ENCODE assay signal across 21 cellular contexts in genomic region chr3:52440249-52440551, GRCh38. TPM values are rescaled to one million over a fixed set of nuclear protein-coding genes. Genes with fewer than 3 reads are reported as not detected.
DNase-seq lines count a peak whose midpoint lies in the region; ATAC-seq and TF ChIP-seq lines count a peak whose summit lies in the region.
"Had no signal": no experiment of that assay in that cellular context is flagged by ENCODE, and none has a peak within 500 bp of the region (broad histone marks: within the 10 kb centered on the region; RNA-seq: fewer than 3 reads in every experiment).

No MANE protein-coding gene starts in this region.

- H3K27me3 Mint-ChIP-seq in natural killer cell treated with Interleukin-12 subunit alpha and Interleukin-12 subunit beta and Interleukin-15 and Interleukin-18, amount 100 ng/mL, for 72 hours: no peaks in the 10 kb centered on the region
- H3K27me3 Mint-ChIP-seq in natural killer cell (ENCODE audit: low read depth in 2 of 2) (no peaks in the 10 kb centered on the region), neural crest cell (ENCODE audit: low read depth) (no peaks in the 10 kb centered on the region), Calu3 (ENCODE audit: unreplicated experiment) (peaks cover 10% of the 10 kb centered on the region)
- H3K27me3 Mint-ChIP-seq: B cell had no signal

- no TSS peak for BruUV-seq in Calu3 (replicated peaks; lab: Mats Ljungman, UMichigan)

- intact Hi-C loops in natural killer cell (cut with micrococcal nuclease) (no loop called here), Calu3 (cut with micrococcal nuclease; ENCODE audit: unreplicated experiment) (no loop called here)

- H3K27ac ChIP-seq in caudate nucleus (ENCODE audit: low read depth, low read length): no peak overlapping the region
- H3K27ac ChIP-seq: A549 had no signal

- TF ChIP-seq CTCF in natural killer cell (IDR thresholded peaks at IDR 0.05): no peak
- TF ChIP-seq CTCF in neural crest cell (conservative IDR thresholded peaks at IDR 0.05): no peak
- TF ChIP-seq CTCF in Calu3 (IDR thresholded peaks at IDR 0.05; ENCODE audit: unreplicated experiment): no peak

- no peak overlapping the region for H3K27ac Mint-ChIP-seq in natural killer cell treated with Interleukin-12 subunit alpha and Interleukin-12 subunit beta and Interleukin-15 and Interleukin-18, amount 100 ng/mL, for 72 hours
- H3K27ac Mint-ChIP-seq in natural killer cell: no peak overlapping the region
- H3K27ac Mint-ChIP-seq in neural crest cell (ENCODE audit: unreplicated experiment): peak overlapping the region; percentile 96
- peak overlapping the region; percentile 45 for H3K27ac Mint-ChIP-seq in stimulated activated effector memory CD8-positive, alpha-beta T cell treated with anti-CD3 and anti-CD28 coated beads, Interleukin-12 subunit alpha, Interleukin-12 subunit beta, amount 100 ng/mL, for 72 hours
- H3K27ac Mint-ChIP-seq in Calu3 (ENCODE audit: unreplicated experiment): no peak overlapping the region
- H3K27ac Mint-ChIP-seq: B cell, CD14-positive monocyte had no signal

- ATAC-seq in natural killer cell treated with Interleukin-12 subunit alpha and Interleukin-12 subunit beta and Interleukin-15 and Interleukin-18, amount 100 ng/mL, for 72 hours: no peak
- no peak for ATAC-seq in natural killer cell
- ATAC-seq in stimulated activated effector memory CD8-positive, alpha-beta T cell treated with anti-CD3 and anti-CD28 coated beads, Interleukin-12 subunit alpha, Interleukin-12 subunit beta, amount 100 ng/mL, for 72 hours: no peak
- ATAC-seq: A549 had no signal

- no peak overlapping the region for H3K4me3 Mint-ChIP-seq in natural killer cell treated with Interleukin-12 subunit alpha and Interleukin-12 subunit beta and Interleukin-15 and Interleukin-18, amount 100 ng/mL, for 72 hours
- no peak overlapping the region for H3K4me3 Mint-ChIP-seq in natural killer cell
- H3K4me3 Mint-ChIP-seq in neural crest cell: no peak overlapping the region
- H3K4me3 Mint-ChIP-seq in stimulated activated effector memory CD8-positive, alpha-beta T cell treated with anti-CD3 and anti-CD28 coated beads, Interleukin-12 subunit alpha, Interleukin-12 subunit beta, amount 100 ng/mL, for 72 hours: no peak overlapping the region
- H3K4me3 Mint-ChIP-seq in Calu3 (ENCODE audit: low read depth, unreplicated experiment): no peak overlapping the region
- H3K4me3 Mint-ChIP-seq: B cell, CD14-positive monocyte had no signal

- no peaks in the 10 kb centered on the region for H3K36me3 Mint-ChIP-seq in natural killer cell treated with Interleukin-12 subunit alpha and Interleukin-12 subunit beta and Interleukin-15 and Interleukin-18, amount 100 ng/mL, for 72 hours
- H3K36me3 Mint-ChIP-seq in natural killer cell (no peaks in the 10 kb centered on the region), neural crest cell (ENCODE audit: low read depth) (no peaks in the 10 kb centered on the region), Calu3 (ENCODE audit: insufficient read depth, unreplicated experiment) (no peaks in the 10 kb centered on the region)
- H3K36me3 Mint-ChIP-seq in stimulated activated effector memory CD8-positive, alpha-beta T cell treated with anti-CD3 and anti-CD28 coated beads, Interleukin-12 subunit alpha, Interleukin-12 subunit beta, amount 100 ng/mL, for 72 hours: no peaks in the 10 kb centered on the region
- H3K36me3 Mint-ChIP-seq: CD14-positive monocyte had no signal

- CTCF ChIA-PET in Calu3 (lab: Charles Lee): no interaction called here

- no peaks in the 10 kb centered on the region for H3K9me3 Mint-ChIP-seq in natural killer cell treated with Interleukin-12 subunit alpha and Interleukin-12 subunit beta and Interleukin-15 and Interleukin-18, amount 100 ng/mL, for 72 hours
- no peaks in the 10 kb centered on the region for H3K9me3 Mint-ChIP-seq in natural killer cell
- no peaks in the 10 kb centered on the region for H3K9me3 Mint-ChIP-seq in neural crest cell
- H3K9me3 Mint-ChIP-seq in stimulated activated effector memory CD8-positive, alpha-beta T cell treated with anti-CD3 and anti-CD28 coated beads, Interleukin-12 subunit alpha, Interleukin-12 subunit beta, amount 100 ng/mL, for 72 hours: no peaks in the 10 kb centered on the region
- H3K9me3 Mint-ChIP-seq in Calu3 (ENCODE audit: low read depth, unreplicated experiment): no peaks in the 10 kb centered on the region
- H3K9me3 Mint-ChIP-seq: CD14-positive monocyte had no signal

- peak; percentile 32 for DNase-seq in natural killer cell treated with Interleukin-12 subunit alpha and Interleukin-12 subunit beta and Interleukin-15 and Interleukin-18, amount 100 ng/mL, for 72 hours (ENCODE audit: low spot score)
- no peak for DNase-seq in natural killer cell
- no peak for DNase-seq in neural crest cell (ENCODE audit: low read depth, low spot score)
- DNase-seq in stimulated activated effector memory CD8-positive, alpha-beta T cell treated with anti-CD3 and anti-CD28 coated beads, Interleukin-12 subunit alpha, Interleukin-12 subunit beta, amount 100 ng/mL, for 72 hours (ENCODE audit: low spot score in 2 of 2): no peak
- no peak for DNase-seq in Calu3
- no peak for DNase-seq in NCI-H748 (lab: John Stamatoyannopoulos, UW; ENCODE audit: unreplicated experiment)
- DNase-seq in caudate nucleus (lab: John Stamatoyannopoulos, UW): no peak
- DNase-seq: DMS53, GDM1, Karpas-422, MV-4-11, NCI-H1417, NCI-H1694 treated with DMSO at 0.1 percent for 48 hours, NCI-H2081 treated with DMSO at 0.1 percent for 48 hours, NCI-H2171 treated with DMSO at 0.1 percent for 48 hours, NCI-H524 treated with DMSO at 0.1 percent for 48 hours, SHP77 had no signal

- no peaks in the 10 kb centered on the region for H3K4me1 Mint-ChIP-seq in natural killer cell treated with Interleukin-12 subunit alpha and Interleukin-12 subunit beta and Interleukin-15 and Interleukin-18, amount 100 ng/mL, for 72 hours (ENCODE audit: low read depth in 2 of 2)
- no peaks in the 10 kb centered on the region for H3K4me1 Mint-ChIP-seq in natural killer cell
- H3K4me1 Mint-ChIP-seq in neural crest cell: peaks cover 7% of the 10 kb centered on the region
- peaks cover 4% of the 10 kb centered on the region for H3K4me1 Mint-ChIP-seq in stimulated activated effector memory CD8-positive, alpha-beta T cell treated with anti-CD3 and anti-CD28 coated beads, Interleukin-12 subunit alpha, Interleukin-12 subunit beta, amount 100 ng/mL, for 72 hours
- H3K4me1 Mint-ChIP-seq in Calu3 (ENCODE audit: low read depth, unreplicated experiment): no peaks in the 10 kb centered on the region

RNA-seq across cellular contexts. Expression of gene SEMA3G, which starts 4.7 kb away (rescaled TPM):
- under 1 TPM in 1 of 2 donors, not detected in 1; 0.08 TPM for total RNA-seq in natural killer cell treated with Interleukin-12 subunit alpha and Interleukin-12 subunit beta and Interleukin-15 and Interleukin-18, amount 100 ng/mL, for 72 hours
- total RNA-seq in natural killer cell: under 1 TPM in 2 of 3 donors, not detected in 1; 0.07 to 0.55 TPM
- 4.1 and 5.2 TPM in 2 replicates for total RNA-seq in neural crest cell
- 0.12 and 0.33 TPM in 2 replicates for total RNA-seq in Calu3 (2022)

RNA-seq across cellular contexts. Expression of gene TNNC1, which starts 13.6 kb away (rescaled TPM):
- not detected for total RNA-seq in natural killer cell treated with Interleukin-12 subunit alpha and Interleukin-12 subunit beta and Interleukin-15 and Interleukin-18, amount 100 ng/mL, for 72 hours
- total RNA-seq in natural killer cell (1 to 10 TPM in 2 of 3 donors, not detected in 1; 1.1 to 1.2 TPM), neural crest cell (0.45 TPM in 1 of 2 replicates, not detected in the other), Calu3 (2022) (25.5 and 26.5 TPM in 2 replicates)
- total RNA-seq: M059J had no signal

RNA-seq across cellular contexts. Expression of gene NISCH, which starts 15.2 kb away (rescaled TPM):
- 100 to 1,000 TPM in 1 of 2 donors, 10 to 100 TPM in 1; 72.5 to 116 TPM for total RNA-seq in natural killer cell treated with Interleukin-12 subunit alpha and Interleukin-12 subunit beta and Interleukin-15 and Interleukin-18, amount 100 ng/mL, for 72 hours
- total RNA-seq in natural killer cell: 100 to 1,000 TPM; 162 to 191 (median 175) TPM
- 161 and 166 TPM in 2 replicates for total RNA-seq in neural crest cell
- total RNA-seq in Calu3 (2022): 58.6 and 67.4 TPM in 2 replicates

RNA-seq across cellular contexts. Expression of gene PHF7, which starts 29.7 kb away (rescaled TPM):
- total RNA-seq in natural killer cell treated with Interleukin-12 subunit alpha and Interleukin-12 subunit beta and Interleukin-15 and Interleukin-18, amount 100 ng/mL, for 72 hours: 10 to 100 TPM in 1 of 2 donors, 1 to 10 TPM in 1; 3.8 to 11.8 TPM
- total RNA-seq in natural killer cell (10 to 100 TPM; 10.9 to 13.5 (median 13.5) TPM), neural crest cell (8.5 and 9.9 TPM in 2 replicates), Calu3 (2022) (3.9 and 5.4 TPM in 2 replicates)

RNA-seq across cellular contexts. Expression of gene BAP1, which starts 30.4 kb away (rescaled TPM):
- 100 to 1,000 TPM in 1 of 2 donors, 10 to 100 TPM in 1; 96.1 to 131 TPM for total RNA-seq in natural killer cell treated with Interleukin-12 subunit alpha and Interleukin-12 subunit beta and Interleukin-15 and Interleukin-18, amount 100 ng/mL, for 72 hours
- total RNA-seq in natural killer cell: 100 to 1,000 TPM; 141 to 154 (median 145) TPM
- 123 and 125 TPM in 2 replicates for total RNA-seq in neural crest cell
- total RNA-seq in Calu3 (2022): 55.7 and 65.7 TPM in 2 replicates

Comparison
In these comparisons a context has a peak if more than half of its experiments do, and no peak if none do; other contexts are left out.
1. H3K27ac Mint-ChIP-seq: peak in neural crest cell (single experiment) and stimulated activated effector memory CD8-positive, alpha-beta T cell treated with anti-CD3 and anti-CD28 coated beads, Interleukin-12 subunit alpha, Interleukin-12 subunit beta, amount 100 ng/mL, for 72 hours (single experiment); none in natural killer cell treated with Interleukin-12 subunit alpha and Interleukin-12 subunit beta and Interleukin-15 and Interleukin-18, amount 100 ng/mL, for 72 hours (0 of 2), natural killer cell (0 of 2) and Calu3 (single experiment).
2. RNA of gene TNNC1, which starts 13.6 kb away (total RNA-seq): 25.5 to 26.5 TPM in Calu3; 1.1 to 1.2 TPM in natural killer cell, not detected in natural killer cell treated with Interleukin-12 subunit alpha and Interleukin-12 subunit beta and Interleukin-15 and Interleukin-18, amount 100 ng/mL, for 72 hours and 0.45 TPM in neural crest cell; every median in the first group is over 10 times any median in the second.